In genomic region chr1:156618853-156619581, GRCh38 we compare ENCODE assay signal across 8 cellular contexts. TPM values are rescaled to one million over a fixed set of nuclear protein-coding genes. Genes with fewer than 3 reads are reported as not detected.
A peak's percentile ranks its signal among the peaks of the same experiment; 100 is the strongest.
DNase-seq lines count a peak whose midpoint lies in the region; ATAC-seq and TF ChIP-seq lines count a peak whose summit lies in the region.

Gene HAPLN2, plus strand, starts transcription at chr1:156619415. Its CDS starts 4,076 bp downstream, at chr1:156623491.

- H3K4me2 ChIP-seq in mammary epithelial cell (ENCODE audit: insufficient read depth, low read depth, low read length), result no peak within 1 kb of the TSS

- H3K9me3 ChIP-seq in mammary epithelial cell (replicated peaks; ENCODE audit: insufficient read depth, low read length), result no peaks in the 10 kb centered on the region

- H3K4me3 Mint-ChIP-seq in osteocyte (ENCODE audit: unreplicated experiment), result no peak within 1 kb of the TSS

- dilution Hi-C loops in mammary epithelial cell (cut with HindIII; ENCODE audit: low sequenced_read_pairs), result no loop called here

- peak; percentile 40 for DNase-seq in activated CD4-positive, alpha-beta T cell treated with anti-CD3 and anti-CD28 coated beads for 48 hours
- DNase-seq in activated CD4-positive, alpha-beta T cell treated with anti-CD3 and anti-CD28 coated beads for 1 hour, result no peak
- DNase-seq in NCI-H510A treated with DMSO at 0.1 percent for 48 hours (lab: John Stamatoyannopoulos, UW) (peak; percentile 78), mammary epithelial cell (no peak), osteocyte (ENCODE audit: extremely low spot score, unreplicated experiment) (no peak), NOMO-1 treated with dmso at 0.1 percent for 144 hours (lab: John Stamatoyannopoulos, UW; ENCODE audit: unreplicated experiment) (no peak)
- no peak for DNase-seq in stimulated activated CD4-positive, alpha-beta T cell treated with anti-CD3 and anti-CD28 coated beads, Interleukin-4, amount 100 ng/mL, for 4 hours

- WGBS in mammary epithelial cell (ENCODE audit: low coverage, missing lambda C conversion rate), result 3% methylated on average over 4 of the region's 7 CpGs

- no peak within 1 kb of the TSS for H2AFZ ChIP-seq in mammary epithelial cell (ENCODE audit: low read depth, low read length)

- H3K4me3 ChIP-seq in mammary epithelial cell (replicated peaks in 1 of 3; ENCODE audit: insufficient read depth in 1 of 3, low read depth in 2 of 3, low read length in 3 of 3), result no peak within 1 kb of the TSS

- no TSS peak for BruUV-seq in mammary epithelial cell (replicated peaks; lab: Mats Ljungman, UMichigan)

- in situ Hi-C loops in mammary epithelial cell (cut with MboI; ENCODE audit: low sequenced_read_pairs in 2 of 2), result loop anchor here in 1 of 2 donors (25.0 kb wide), 1 partner anchor 257 kb away; the partner anchor contains the start of gene RHBG

- TF ChIP-seq CTCF in mammary epithelial cell (conservative IDR thresholded peaks at IDR 0.05 in 1 of 2, IDR thresholded peaks at IDR 0.05 in 1 of 2; ENCODE audit: extremely low read depth in 1 of 2, insufficient read depth in 1 of 2, low read depth in 1 of 2, low read length in 2 of 2) (peak; percentile 45 to 62), osteocyte (IDR thresholded peaks at IDR 0.05) (peak; percentile 37)

- H3K9ac ChIP-seq in mammary epithelial cell (ENCODE audit: insufficient read depth, low read length), result no peak within 1 kb of the TSS

- peaks cover 3% of the 10 kb centered on the region for H3K4me1 ChIP-seq in mammary epithelial cell (ENCODE audit: insufficient read depth, low read length)

- intact Hi-C loops in mammary epithelial cell (cut with micrococcal nuclease), result no loop called here

- no peaks in the 10 kb centered on the region for H3K79me2 ChIP-seq in mammary epithelial cell (ENCODE audit: insufficient read depth, low read length)

- H3K36me3 Mint-ChIP-seq in osteocyte (ENCODE audit: unreplicated experiment), result no peaks in the 10 kb centered on the region

- peaks cover 60% of the 10 kb centered on the region for H3K27me3 Mint-ChIP-seq in osteocyte (ENCODE audit: unreplicated experiment)

- H3K27me3 ChIP-seq in mammary epithelial cell (ENCODE audit: insufficient read depth, low read length), result peaks cover 6% of the 10 kb centered on the region

- no peaks in the 10 kb centered on the region for H3K9me3 Mint-ChIP-seq in osteocyte (ENCODE audit: unreplicated experiment)

- no peak within 1 kb of the TSS for H3K27ac ChIP-seq in mammary epithelial cell (ENCODE audit: insufficient read depth, low read depth, low read length)

- no peak within 1 kb of the TSS for H3K27ac Mint-ChIP-seq in osteocyte (ENCODE audit: unreplicated experiment)

- H3K36me3 ChIP-seq in mammary epithelial cell (ENCODE audit: insufficient read depth, low read length), result no peaks in the 10 kb centered on the region

- no peaks in the 10 kb centered on the region for H4K20me1 ChIP-seq in mammary epithelial cell (ENCODE audit: insufficient read depth, low read length)

- ATAC-seq in GM21723 (IDR thresholded peaks at IDR 0.05; ENCODE audit: unreplicated experiment), result no peak

- H3K4me1 Mint-ChIP-seq in osteocyte (ENCODE audit: unreplicated experiment), result peaks cover 9% of the 10 kb centered on the region

- CTCF ChIA-PET in mammary epithelial cell (lab: Charles Lee; ENCODE audit: low non-redundant PET), result no interaction called here

RNA-seq across cellular contexts. Expression of gene HAPLN2, which starts in this region (rescaled TPM):
- not detected for total RNA-seq in mammary epithelial cell
- polyA plus RNA-seq in mammary epithelial cell, result not detected
- not detected for polyA minus RNA-seq in mammary epithelial cell
- 0.35 TPM in 1 of 2 replicates, not detected in the other for total RNA-seq in osteocyte

Comparison
In these comparisons a context has a peak if more than half of its experiments do, and no peak if none do; other contexts are left out.
1. DNase-seq: peak in activated CD4-positive, alpha-beta T cell treated with anti-CD3 and anti-CD28 coated beads for 48 hours (single experiment) and NCI-H510A treated with DMSO at 0.1 percent for 48 hours (single experiment); none in activated CD4-positive, alpha-beta T cell treated with anti-CD3 and anti-CD28 coated beads for 1 hour (single experiment), mammary epithelial cell (single experiment), osteocyte (single experiment), NOMO-1 treated with dmso at 0.1 percent for 144 hours (single experiment) and stimulated activated CD4-positive, alpha-beta T cell treated with anti-CD3 and anti-CD28 coated beads, Interleukin-4, amount 100 ng/mL, for 4 hours (0 of 2).